ENCODE assay signal across 16 cellular contexts in genomic region chr20:10861619-10862018, GRCh38.
A peak's percentile ranks its signal among the peaks of the same experiment; 100 is the strongest.
DNase-seq lines count a peak whose midpoint lies in the region; TF ChIP-seq lines count a peak whose summit lies in the region.
"Had no signal": no experiment of that assay in that cellular context is flagged by ENCODE, and none has a peak within 500 bp of the region (broad histone marks: within the 10 kb centered on the region; RNA-seq: fewer than 3 reads in every experiment).

No MANE protein-coding gene starts in this region.

- no peak for TF ChIP-seq EP300 in ovary (IDR thresholded peaks at IDR 0.05)

- no peak overlapping the region for H3K9ac ChIP-seq in colonic mucosa (ENCODE audit: low read depth in 2 of 2, low read length in 2 of 2)

- CTCF ChIA-PET in HEK293 (lab: Yijun Ruan, JAX), result no interaction called here

- intact Hi-C loops in colonic mucosa (cut with DNase I), result no loop called here
- intact Hi-C loops in ovary (cut with DNase I), result no loop called here

- no peak overlapping the region for H2AFZ ChIP-seq in osteoblast (ENCODE audit: low read length)

- H3K4me1 ChIP-seq in HEK293 (ENCODE audit: control insufficient read depth, insufficient read depth, low read length), result peaks cover 23% of the 10 kb centered on the region
- peaks cover 19% of the 10 kb centered on the region for H3K4me1 ChIP-seq in colonic mucosa
- peaks cover 27% of the 10 kb centered on the region for H3K4me1 ChIP-seq in osteoblast (ENCODE audit: insufficient read depth, low read length)
- peaks cover 7% of the 10 kb centered on the region for H3K4me1 ChIP-seq in ovary (ENCODE audit: insufficient read depth)

- 34 to 66% (median 42%) methylated on average over 2 of the region's 2 CpGs for WGBS in ovary, 3 donors

- no peaks in the 10 kb centered on the region for H3K36me3 ChIP-seq in HEK293 (ENCODE audit: control insufficient read depth in 2 of 2, insufficient read depth in 1 of 2, low read length in 2 of 2)
- H3K36me3 ChIP-seq in colonic mucosa, result no peaks in the 10 kb centered on the region
- H3K36me3 ChIP-seq in osteoblast (ENCODE audit: insufficient read depth, low read length), result no peaks in the 10 kb centered on the region
- H3K36me3 ChIP-seq in ovary, result no peaks in the 10 kb centered on the region
- H3K36me3 ChIP-seq: left ventricle myocardium inferior had no signal

- no peaks in the 10 kb centered on the region for H3K27me3 ChIP-seq in colonic mucosa
- no peaks in the 10 kb centered on the region for H3K27me3 ChIP-seq in osteoblast (ENCODE audit: insufficient read depth, low read length)
- no peaks in the 10 kb centered on the region for H3K27me3 ChIP-seq in ovary

- POLR2A ChIA-PET in HEK293 (lab: Yijun Ruan, JAX), result no interaction called here

- H3K79me2 ChIP-seq in osteoblast (ENCODE audit: insufficient read depth, low read length), result no peaks in the 10 kb centered on the region

- DNase-seq in NCI-H69 (lab: John Stamatoyannopoulos, UW), result peak; percentile 94
- DNase-seq in colonic mucosa, result peak; percentile 81
- no peak for DNase-seq in osteoblast (ENCODE audit: insufficient read length, low spot score, missing footprints)
- DNase-seq in HK-2 (ENCODE audit: unreplicated experiment), result no peak
- DNase-seq in ovary, result no peak
- DNase-seq in globus pallidus (ENCODE audit: low spot score), result no peak
- DNase-seq: activated CD4-positive, alpha-beta T cell treated with anti-CD3 and anti-CD28 coated beads, Interleukin-2, amount 10 ng/mL, durations not matched to agents 24 days and 14 days; activated naive CD8-positive, alpha-beta T cell treated with anti-CD3 and anti-CD28 coated beads, Interleukin-2, amount 10 ng/mL, durations not matched to agents 7 days and 5 days; CD4-positive, alpha-beta T cell; cerebellar nuclear complex; left ventricle myocardium inferior; NCI-H1694 treated with DMSO at 0.1 percent for 48 hours; NCI-H526; stimulated activated CD4-positive, alpha-beta T cell treated with anti-CD3 and anti-CD28 coated beads, Interleukin-4, amount 100 ng/mL, for 24 hours; T-helper 9 cell had no signal

- no peaks in the 10 kb centered on the region for H3K9me3 ChIP-seq in HEK293 (ENCODE audit: control insufficient read depth, insufficient read depth, low read depth, low read length)
- no peaks in the 10 kb centered on the region for H3K9me3 ChIP-seq in colonic mucosa
- no peaks in the 10 kb centered on the region for H3K9me3 ChIP-seq in osteoblast (ENCODE audit: low read depth, low read length)
- H3K9me3 ChIP-seq in ovary, result no peaks in the 10 kb centered on the region
- H3K9me3 ChIP-seq: left ventricle myocardium inferior had no signal

- no peak for TF ChIP-seq POLR2A in ovary (IDR thresholded peaks at IDR 0.05)

- TF ChIP-seq CTCF in HEK293 (tag by site-specific recombination; IDR thresholded peaks at IDR 0.05), result no peak
- TF ChIP-seq CTCF in colonic mucosa (IDR thresholded peaks at IDR 0.05), result no peak
- no peak for TF ChIP-seq CTCF in osteoblast (IDR thresholded peaks at IDR 0.05; ENCODE audit: extremely low read depth, low read depth, low read length)
- TF ChIP-seq CTCF in ovary (IDR thresholded peaks at IDR 0.05), result no peak

- H3K4me3 ChIP-seq in HEK293 (ENCODE audit: low read depth, low read length) (no peak overlapping the region), colonic mucosa (no peak overlapping the region), osteoblast (ENCODE audit: insufficient read depth, low read length) (no peak overlapping the region), ovary (no peak overlapping the region)
- H3K4me3 ChIP-seq: left ventricle myocardium inferior had no signal

- no peaks in the 10 kb centered on the region for H4K20me1 ChIP-seq in osteoblast (ENCODE audit: insufficient read depth, low read length)

- H3K4me2 ChIP-seq in osteoblast (ENCODE audit: insufficient read depth, low read length), result no peak overlapping the region

- H3K27ac ChIP-seq in HEK293 (ENCODE audit: extremely low read depth, low read depth, low read length), result no peak overlapping the region
- H3K27ac ChIP-seq in colonic mucosa, result peak overlapping the region; percentile 60
- H3K27ac ChIP-seq in osteoblast (ENCODE audit: low read depth, low read length), result peak overlapping the region; percentile 24
- no peak overlapping the region for H3K27ac ChIP-seq in ovary
- H3K27ac ChIP-seq: left ventricle myocardium inferior had no signal

TF ChIP-seq in HEK293, 187 proteins besides CTCF, POLR2A, EP300 and RAD21:
- TF ChIP-seq SP7 (tag by site-specific recombination; IDR thresholded peaks at IDR 0.05), result peak; percentile 73
- TF ChIP-seq ZNF626 (tag by site-specific recombination; IDR thresholded peaks at IDR 0.05), result no peak
- 0 out of 2 replicates have a peak, but pooled peaks have one; percentile 38 for TF ChIP-seq FEZF1 (tag by site-specific recombination; IDR thresholded peaks at IDR 0.05)
- TF ChIP-seq PRDM6 (tag by site-specific recombination; IDR thresholded peaks at IDR 0.05), result peak; percentile 53
- TF ChIP-seq ZBTB1 (tag by site-specific recombination; IDR thresholded peaks at IDR 0.05), result no peak
- peak; percentile 42; the same call in 1 of the 2 replicates for TF ChIP-seq ZXDB (tag by site-specific recombination; IDR thresholded peaks at IDR 0.05)
- TF ChIP-seq ZBTB10 (tag by site-specific recombination; IDR thresholded peaks at IDR 0.05), result no peak
- TF ChIP-seq GLIS1 (tag by site-specific recombination; IDR thresholded peaks at IDR 0.05), result peak; percentile 48
TF ChIP-seq in HEK293: peak in this region for 5.

Comparison
In these comparisons a context has a peak if more than half of its experiments do, and no peak if none do; other contexts are left out.
1. H3K27ac ChIP-seq: peak in colonic mucosa (single experiment) and osteoblast (single experiment); none in HEK293 (single experiment) and ovary (0 of 2).
2. DNase-seq: peak in NCI-H69 (single experiment) and colonic mucosa (single experiment); none in osteoblast (single experiment), HK-2 (single experiment), ovary (0 of 5) and globus pallidus (single experiment).